ENCODE assay signal across 8 cellular contexts in the genomic region with DNA sequence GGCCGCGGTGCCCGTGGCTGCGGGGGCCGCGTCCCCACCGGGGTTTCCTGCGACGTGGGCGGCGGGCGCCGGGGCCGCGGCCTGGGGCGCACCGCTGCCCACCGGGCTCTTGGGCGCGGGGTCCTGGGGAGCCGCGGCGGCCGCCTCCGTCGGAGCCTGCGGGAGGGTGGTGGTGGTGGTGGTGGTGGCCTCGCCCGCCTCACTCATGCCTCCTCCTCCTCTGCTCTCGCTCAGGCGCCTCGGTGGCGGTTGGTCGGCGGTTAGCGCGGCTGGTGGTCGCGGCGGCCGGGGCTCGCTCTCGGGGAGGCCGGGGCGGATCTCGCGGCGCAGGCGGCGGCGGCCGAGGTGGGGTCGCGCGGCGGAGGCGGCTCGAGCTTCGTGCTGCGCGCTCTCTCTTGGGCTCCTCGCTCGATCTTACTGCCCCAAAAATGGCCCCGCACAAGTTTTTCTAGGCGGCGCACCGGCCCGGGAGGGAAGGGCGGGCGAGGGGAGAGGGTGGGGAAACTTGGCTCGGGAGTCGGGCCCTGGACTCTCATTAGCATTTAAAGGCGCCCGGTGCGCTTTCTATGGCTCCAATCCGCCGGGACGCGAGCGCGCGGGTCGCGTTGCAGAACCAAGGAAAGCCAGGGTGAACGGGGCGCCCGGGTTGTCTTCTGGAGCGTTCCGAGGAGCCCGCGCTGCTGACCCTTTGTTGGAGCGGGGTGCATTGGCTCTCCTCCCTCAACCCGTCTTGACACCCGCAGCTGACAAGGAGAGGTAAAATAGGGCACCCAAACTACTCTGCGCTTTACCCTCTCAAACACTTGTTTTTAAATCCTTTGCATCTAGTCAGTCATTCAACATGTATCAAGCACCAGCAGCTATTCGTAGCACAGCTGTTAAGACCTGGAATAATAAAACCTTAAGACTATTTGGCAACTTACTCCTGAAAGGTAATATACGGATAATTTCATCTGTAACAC. TPM values are rescaled to one million over a fixed set of nuclear protein-coding genes. Genes with fewer than 3 reads are reported as not detected.
DNase-seq lines count a peak whose midpoint lies in the region; ATAC-seq and TF ChIP-seq lines count a peak whose summit lies in the region.

A gene (minus strand): TSS at position 419 of the 962 bp plus-strand sequence. CDS start 212 bp downstream, at position 207.

- intact Hi-C loops in activated T-helper 2 cell treated with anti-CD3 and anti-CD28 coated beads, Interferon-gamma antibody, Interleukin-2, Interleukin-4, amounts not matched to agents 10 μg/mL and 5 μg/mL and 100 μg/mL, durations not matched to agents 14 hours and 24 hours and 36 hours (cut with micrococcal nuclease): loop anchor here (1.0 to 5.0 kb wide), 6 partner anchors 28 to 1771 kb away; a partner anchor contains a TSS
- intact Hi-C loops in stomach (cut with DNase I; ENCODE audit: low total_unique reads): no loop called here

- peaks cover 5% of the 10 kb centered on the region; the same call in 1 of the 2 replicates for H3K79me2 ChIP-seq in OCI-LY1 (ENCODE audit: insufficient read depth, low read length)

- H3K9me3 ChIP-seq in OCI-LY1 (ENCODE audit: low read length): no peaks in the 10 kb centered on the region
- no peaks in the 10 kb centered on the region for H3K9me3 ChIP-seq in stomach

- H3K27me3 ChIP-seq in OCI-LY1 (ENCODE audit: insufficient read depth, low read length): no peaks in the 10 kb centered on the region
- no peaks in the 10 kb centered on the region for H3K27me3 ChIP-seq in stomach

- peak within 1 kb of the TSS; percentile 81 for H3K4me2 ChIP-seq in OCI-LY1 (ENCODE audit: low read length)

- no peak for TF ChIP-seq EP300 in stomach (IDR thresholded peaks at IDR 0.05)

- H3K4me1 ChIP-seq in OCI-LY1 (ENCODE audit: insufficient read depth, low read length, severe bottlenecking) (peaks cover 22% of the 10 kb centered on the region), stomach (peaks cover 30 to 49% (median 41%) of the 10 kb centered on the region in 4 donors)

- peak; percentile 52 for ATAC-seq in GM18909 (IDR thresholded peaks at IDR 0.05; ENCODE audit: poor library complexity, unreplicated experiment)
- peak; percentile 42 for ATAC-seq in HG03139 (IDR thresholded peaks at IDR 0.05; ENCODE audit: unreplicated experiment)
- ATAC-seq in natural killer cell treated with Interleukin-12 subunit alpha and Interleukin-12 subunit beta and Interleukin-15 and Interleukin-18, amount 100 ng/mL, for 72 hours: peak; percentile 72 to 82

- H3K27me3 Mint-ChIP-seq in activated T-helper 2 cell treated with anti-CD3 and anti-CD28 coated beads, Interferon-gamma antibody, Interleukin-2, Interleukin-4, amounts not matched to agents 10 μg/mL and 5 μg/mL and 100 μg/mL, durations not matched to agents 14 hours and 24 hours and 36 hours (ENCODE audit: low read depth): peaks cover 33% of the 10 kb centered on the region
- peaks cover 20 to 31% of the 10 kb centered on the region in 2 donors for H3K27me3 Mint-ChIP-seq in natural killer cell treated with Interleukin-12 subunit alpha and Interleukin-12 subunit beta and Interleukin-15 and Interleukin-18, amount 100 ng/mL, for 72 hours

- TF ChIP-seq POLR2A in stomach (IDR thresholded peaks at IDR 0.05): no peak

- peaks cover 5% of the 10 kb centered on the region for H3K36me3 Mint-ChIP-seq in activated T-helper 2 cell treated with anti-CD3 and anti-CD28 coated beads, Interferon-gamma antibody, Interleukin-2, Interleukin-4, amounts not matched to agents 10 μg/mL and 5 μg/mL and 100 μg/mL, durations not matched to agents 14 hours and 24 hours and 36 hours (ENCODE audit: low read depth)
- H3K36me3 Mint-ChIP-seq in natural killer cell treated with Interleukin-12 subunit alpha and Interleukin-12 subunit beta and Interleukin-15 and Interleukin-18, amount 100 ng/mL, for 72 hours: peaks cover 8% of the 10 kb centered on the region

- peak within 1 kb of the TSS; percentile 51 for H3K27ac ChIP-seq in OCI-LY1 (ENCODE audit: low read depth, low read length, poor library complexity, severe bottlenecking)
- peak within 1 kb of the TSS; percentile 98 to 100 (median 98) for H3K27ac ChIP-seq in stomach

- DNase-seq in AG08396 (ENCODE audit: low spot score) (peak; percentile 86), fibroblast of the conjunctiva (ENCODE audit: low read depth) (peak; percentile 65), stomach (peak; percentile 87)
- DNase-seq in activated T-helper 2 cell treated with anti-CD3 and anti-CD28 coated beads, Interferon-gamma antibody, Interleukin-2, Interleukin-4, amounts not matched to agents 10 μg/mL and 5 μg/mL and 100 μg/mL, durations not matched to agents 14 hours and 24 hours and 36 hours (ENCODE audit: low spot score): peak; percentile 41
- DNase-seq in natural killer cell treated with Interleukin-12 subunit alpha and Interleukin-12 subunit beta and Interleukin-15 and Interleukin-18, amount 100 ng/mL, for 72 hours (ENCODE audit: low spot score): peak; percentile 65

- H3K4me3 ChIP-seq in OCI-LY1 (ENCODE audit: low read depth, low read length, poor library complexity, severe bottlenecking) (peak within 1 kb of the TSS; percentile 72), stomach (peak within 1 kb of the TSS; percentile 82 to 95 (median 90))

- H3K9me2 ChIP-seq in OCI-LY1 (ENCODE audit: low read depth, low read length): no peaks in the 10 kb centered on the region

- 0 to 2% (median 1%) methylated on average over 34 to 97 of the region's 97 CpGs for WGBS in stomach, 5 donors

- TF ChIP-seq CTCF in OCI-LY1 (IDR thresholded peaks at IDR 0.05; ENCODE audit: low read length) (no peak), stomach (IDR thresholded peaks at IDR 0.05) (no peak)

- H3K36me3 ChIP-seq in OCI-LY1 (ENCODE audit: insufficient read depth, low read length) (no peaks in the 10 kb centered on the region), stomach (no peaks in the 10 kb centered on the region)

- H3K9me3 Mint-ChIP-seq in activated T-helper 2 cell treated with anti-CD3 and anti-CD28 coated beads, Interferon-gamma antibody, Interleukin-2, Interleukin-4, amounts not matched to agents 10 μg/mL and 5 μg/mL and 100 μg/mL, durations not matched to agents 14 hours and 24 hours and 36 hours: no peaks in the 10 kb centered on the region
- H3K9me3 Mint-ChIP-seq in natural killer cell treated with Interleukin-12 subunit alpha and Interleukin-12 subunit beta and Interleukin-15 and Interleukin-18, amount 100 ng/mL, for 72 hours: no peaks in the 10 kb centered on the region

- no peaks in the 10 kb centered on the region for H3F3A ChIP-seq in OCI-LY1 (ENCODE audit: insufficient read depth, low read length)

- H3K9ac ChIP-seq in OCI-LY1 (ENCODE audit: low read length): peak within 1 kb of the TSS; percentile 64

- peak within 1 kb of the TSS; percentile 96 for H3K27ac Mint-ChIP-seq in activated T-helper 2 cell treated with anti-CD3 and anti-CD28 coated beads, Interferon-gamma antibody, Interleukin-2, Interleukin-4, amounts not matched to agents 10 μg/mL and 5 μg/mL and 100 μg/mL, durations not matched to agents 14 hours and 24 hours and 36 hours
- peak within 1 kb of the TSS; percentile 92 to 94 for H3K27ac Mint-ChIP-seq in natural killer cell treated with Interleukin-12 subunit alpha and Interleukin-12 subunit beta and Interleukin-15 and Interleukin-18, amount 100 ng/mL, for 72 hours

- H4K20me1 ChIP-seq in OCI-LY1 (ENCODE audit: insufficient read depth, low read length): no peaks in the 10 kb centered on the region

- H3K4me3 Mint-ChIP-seq in activated T-helper 2 cell treated with anti-CD3 and anti-CD28 coated beads, Interferon-gamma antibody, Interleukin-2, Interleukin-4, amounts not matched to agents 10 μg/mL and 5 μg/mL and 100 μg/mL, durations not matched to agents 14 hours and 24 hours and 36 hours (ENCODE audit: low read depth): peak within 1 kb of the TSS; percentile 94
- H3K4me3 Mint-ChIP-seq in natural killer cell treated with Interleukin-12 subunit alpha and Interleukin-12 subunit beta and Interleukin-15 and Interleukin-18, amount 100 ng/mL, for 72 hours: peak within 1 kb of the TSS; percentile 91

- peaks cover 36% of the 10 kb centered on the region for H3K4me1 Mint-ChIP-seq in activated T-helper 2 cell treated with anti-CD3 and anti-CD28 coated beads, Interferon-gamma antibody, Interleukin-2, Interleukin-4, amounts not matched to agents 10 μg/mL and 5 μg/mL and 100 μg/mL, durations not matched to agents 14 hours and 24 hours and 36 hours (ENCODE audit: low read depth)
- peaks cover 18 to 27% of the 10 kb centered on the region in 2 donors for H3K4me1 Mint-ChIP-seq in natural killer cell treated with Interleukin-12 subunit alpha and Interleukin-12 subunit beta and Interleukin-15 and Interleukin-18, amount 100 ng/mL, for 72 hours (ENCODE audit: low read depth in 2 of 2)

- no peak within 1 kb of the TSS; the same call in 1 of the 2 replicates for H2AFZ ChIP-seq in OCI-LY1 (ENCODE audit: low read length)

RNA-seq across cellular contexts. Expression of the gene that starts here (rescaled TPM):
- 146 and 150 TPM in 2 replicates for total RNA-seq in activated T-helper 2 cell treated with anti-CD3 and anti-CD28 coated beads, Interferon-gamma antibody, Interleukin-2, Interleukin-4, amounts not matched to agents 10 μg/mL and 5 μg/mL and 100 μg/mL, durations not matched to agents 14 hours and 24 hours and 36 hours
- total RNA-seq in natural killer cell treated with Interleukin-12 subunit alpha and Interleukin-12 subunit beta and Interleukin-15 and Interleukin-18, amount 100 ng/mL, for 72 hours: 100 to 1,000 TPM; 147 to 210 TPM
- total RNA-seq in stomach: 100 to 1,000 TPM; 159 to 585 (median 324) TPM
- 100 to 1,000 TPM; 158 to 302 (median 214) TPM for polyA plus RNA-seq in stomach

Comparison
In these comparisons a context has a peak if more than half of its experiments do, and no peak if none do; other contexts are left out.
1. Peak in every context shown above with its lines: DNase-seq, ATAC-seq, H3K4me3 ChIP-seq and H3K27ac ChIP-seq.